Comparison of ENCODE assay signal across 9 cellular contexts in the genomic region with DNA sequence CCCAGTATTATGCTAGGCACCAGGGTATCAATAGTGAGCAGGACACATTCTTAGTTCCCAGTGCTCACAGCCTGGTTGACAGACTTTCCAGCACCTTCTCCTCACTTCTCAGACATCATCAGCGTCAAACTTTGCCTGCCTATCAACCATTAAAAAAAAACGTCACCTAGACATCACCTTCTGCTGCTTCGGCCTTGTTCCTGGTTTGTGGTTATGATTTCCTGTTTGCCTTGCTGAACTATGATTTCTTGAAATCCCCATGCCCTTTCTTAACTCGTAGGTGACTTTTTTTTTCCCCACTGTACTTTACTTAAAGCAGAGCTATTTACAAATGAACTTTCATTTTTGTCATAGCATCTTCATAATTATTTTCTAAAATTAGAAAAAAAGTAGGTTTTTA.
DNase-seq lines count a peak whose midpoint lies in the region; ATAC-seq and TF ChIP-seq lines count a peak whose summit lies in the region.
"Had no signal": no experiment of that assay in that cellular context is flagged by ENCODE, and none has a peak within 500 bp of the region (broad histone marks: within the 10 kb centered on the region; RNA-seq: fewer than 3 reads in every experiment).

No MANE protein-coding gene starts in this region.

- no peaks in the 10 kb centered on the region for H3K9me3 ChIP-seq in naive thymus-derived CD4-positive, alpha-beta T cell (ENCODE audit: control insufficient read depth in 2 of 3, low read length in 3 of 3)
- H3K9me3 ChIP-seq in Caco-2 = no peaks in the 10 kb centered on the region

- H3K4me1 ChIP-seq in naive thymus-derived CD4-positive, alpha-beta T cell (ENCODE audit: control insufficient read depth in 2 of 2, insufficient read depth in 2 of 2, low read length in 2 of 2) = peaks cover 21 to 22% of the 10 kb centered on the region in 2 donors
- H3K4me1 ChIP-seq in Caco-2 = peaks cover 49% of the 10 kb centered on the region

- intact Hi-C loops in activated B cell treated with CpG ODN at 0.5 μM for 24 hours (cut with micrococcal nuclease) (loop anchor here (1.0 to 5.0 kb wide), 8 partner anchors 12 to 735 kb away; partner anchors contain the start of genes GLS, STAT1 and STAT4), Caco-2 (cut with micrococcal nuclease; ENCODE audit: unreplicated experiment) (no loop called here)
- intact Hi-C loops in naive thymus-derived CD4-positive, alpha-beta T cell (cut with micrococcal nuclease) = loop anchor here (1.0 to 10.0 kb wide), 13 partner anchors 8 to 1210 kb away; partner anchors contain the start of genes GLS (in 1 of the 2), MFSD6 (in 1 of the 2), NEMP2 (in 1 of the 2) and STAT4 (in 1 of the 2)

- peak overlapping the region; percentile 84 for H3K27ac ChIP-seq in naive thymus-derived CD4-positive, alpha-beta T cell (ENCODE audit: low read depth, low read length)
- H3K27ac ChIP-seq: VCaP had no signal

- peak overlapping the region; percentile 11 for H3K4me3 ChIP-seq in naive thymus-derived CD4-positive, alpha-beta T cell (ENCODE audit: low read length)
- no peak overlapping the region for H3K4me3 ChIP-seq in Caco-2 (ENCODE audit: low read depth, low read length)

- H3K36me3 ChIP-seq in naive thymus-derived CD4-positive, alpha-beta T cell (ENCODE audit: control insufficient read depth in 2 of 3, insufficient read depth in 3 of 3, low read length in 3 of 3) = no peaks in the 10 kb centered on the region
- no peaks in the 10 kb centered on the region for H3K36me3 ChIP-seq in Caco-2 (ENCODE audit: control insufficient read depth, insufficient read depth, low read length)

- peaks cover 53% of the 10 kb centered on the region for H3K4me1 Mint-ChIP-seq in activated B cell treated with CpG ODN at 0.5 μM for 24 hours
- peaks cover 31 to 59% (median 51%) of the 10 kb centered on the region in 7 donors for H3K4me1 Mint-ChIP-seq in naive thymus-derived CD4-positive, alpha-beta T cell
- peaks cover 3% of the 10 kb centered on the region for H3K4me1 Mint-ChIP-seq in mesothelial cell of epicardium
- H3K4me1 Mint-ChIP-seq in Caco-2 (ENCODE audit: low read depth, unreplicated experiment) = peaks cover 28% of the 10 kb centered on the region

- POLR2A ChIA-PET in activated B cell treated with CpG ODN at 0.5 μM for 24 hours (lab: Charles Lee) = interaction anchor here (0.6 to 17.8 kb wide), 19 partner anchors 11 to 736 kb away, joined by 3 to 380 read pairs (median 4); partner anchors contain the start of genes NABP1 and STAT4
- POLR2A ChIA-PET in naive thymus-derived CD4-positive, alpha-beta T cell (lab: Charles Lee) = interaction anchor here (0.7 to 8.3 kb wide), 11 partner anchors 10 to 976 kb away, joined by 3 to 173 read pairs (median 4); partner anchors contain the start of gene NABP1
- POLR2A ChIA-PET in Caco-2 (lab: Charles Lee) = no interaction called here

- H3K27me3 Mint-ChIP-seq in activated B cell treated with CpG ODN at 0.5 μM for 24 hours (no peaks in the 10 kb centered on the region), mesothelial cell of epicardium (ENCODE audit: low read depth) (no peaks in the 10 kb centered on the region), Caco-2 (ENCODE audit: insufficient read depth, unreplicated experiment) (no peaks in the 10 kb centered on the region)
- H3K27me3 Mint-ChIP-seq in naive thymus-derived CD4-positive, alpha-beta T cell = no peaks in the 10 kb centered on the region

- peak overlapping the region; percentile 56 for H3K4me3 Mint-ChIP-seq in activated B cell treated with CpG ODN at 0.5 μM for 24 hours
- H3K4me3 Mint-ChIP-seq in naive thymus-derived CD4-positive, alpha-beta T cell = peak overlapping the region; percentile 0 to 71 (median 40)
- no peak overlapping the region for H3K4me3 Mint-ChIP-seq in mesothelial cell of epicardium
- no peak overlapping the region for H3K4me3 Mint-ChIP-seq in Caco-2 (ENCODE audit: unreplicated experiment)

- H3K27ac Mint-ChIP-seq in activated B cell treated with CpG ODN at 0.5 μM for 24 hours (peak overlapping the region; percentile 86), mesothelial cell of epicardium (no peak overlapping the region), Caco-2 (ENCODE audit: unreplicated experiment) (no peak overlapping the region)
- peak overlapping the region; percentile 80 to 98 (median 89) for H3K27ac Mint-ChIP-seq in naive thymus-derived CD4-positive, alpha-beta T cell

- TF ChIP-seq CTCF in activated B cell treated with CpG ODN at 0.5 μM for 24 hours (IDR thresholded peaks at IDR 0.05) (no peak), mesothelial cell of epicardium (IDR thresholded peaks at IDR 0.05; ENCODE audit: unreplicated experiment) (no peak), Caco-2 (IDR thresholded peaks at IDR 0.05; ENCODE audit: insufficient read depth in 1 of 2, low read depth in 1 of 2, low read length in 1 of 2, severe bottlenecking in 1 of 2, unreplicated experiment in 1 of 2) (no peak)

- DNase-seq in NK-92 treated with Interleukin-12 subunit alpha and Interleukin-12 subunit beta, amount 100 ng/mL, for 24 hours (lab: John Stamatoyannopoulos, UW) = peak; percentile 41
- no peak for DNase-seq in NK-92 (lab: John Stamatoyannopoulos, UW; ENCODE audit: unreplicated experiment)
- DNase-seq in activated B cell treated with CpG ODN at 0.5 μM for 24 hours = peak; percentile 19
- peak in 8 of 9 donors; percentile 47 to 89 (median 84) for DNase-seq in naive thymus-derived CD4-positive, alpha-beta T cell
- DNase-seq in NCI-H2171 (lab: John Stamatoyannopoulos, UW) = no peak
- DNase-seq in mesothelial cell of epicardium (ENCODE audit: low spot score in 2 of 2, unreplicated experiment in 2 of 2) = no peak
- DNase-seq in Caco-2 = no peak

- no TSS peak for BruUV-seq in Caco-2 (replicated peaks; lab: Mats Ljungman, UMichigan)

- H3K9me3 Mint-ChIP-seq in activated B cell treated with CpG ODN at 0.5 μM for 24 hours (no peaks in the 10 kb centered on the region), mesothelial cell of epicardium (no peaks in the 10 kb centered on the region), Caco-2 (ENCODE audit: unreplicated experiment) (peaks cover 10% of the 10 kb centered on the region)
- H3K9me3 Mint-ChIP-seq in naive thymus-derived CD4-positive, alpha-beta T cell = peaks cover 0 to 9% (median 0%) of the 10 kb centered on the region in 11 donors

- H3K27me3 ChIP-seq in naive thymus-derived CD4-positive, alpha-beta T cell (ENCODE audit: control insufficient read depth in 2 of 2, insufficient read depth in 2 of 2, low read length in 2 of 2) = no peaks in the 10 kb centered on the region
- H3K27me3 ChIP-seq in Caco-2 (replicated peaks; ENCODE audit: control insufficient read depth, insufficient read depth, low read length) = no peaks in the 10 kb centered on the region

- H3K36me3 Mint-ChIP-seq in activated B cell treated with CpG ODN at 0.5 μM for 24 hours (ENCODE audit: low read depth) (no peaks in the 10 kb centered on the region), mesothelial cell of epicardium (no peaks in the 10 kb centered on the region), Caco-2 (ENCODE audit: insufficient read depth, unreplicated experiment) (peaks cover 4% of the 10 kb centered on the region)
- peaks cover 0 to 22% (median 0%) of the 10 kb centered on the region in 5 donors for H3K36me3 Mint-ChIP-seq in naive thymus-derived CD4-positive, alpha-beta T cell

- CTCF ChIA-PET in activated B cell treated with CpG ODN at 0.5 μM for 24 hours (lab: Charles Lee) = interaction anchor here (1.0 to 2.8 kb wide), 4 partner anchors 20 to 59 kb away, joined by 4 to 17 read pairs (median 4); partner anchors contain the start of gene NABP1
- CTCF ChIA-PET in naive thymus-derived CD4-positive, alpha-beta T cell (lab: Charles Lee) = interaction anchor here (0.6 to 2.3 kb wide), 13 partner anchors 10 to 545 kb away, joined by 3 to 8 read pairs (median 3); partner anchors contain the start of gene NABP1
- CTCF ChIA-PET in Caco-2 (lab: Charles Lee) = no interaction called here

- ATAC-seq in HG03103 (IDR thresholded peaks at IDR 0.05; ENCODE audit: low read depth, unreplicated experiment) (peak; percentile 83), activated B cell treated with CpG ODN at 0.5 μM for 24 hours (ENCODE audit: low read depth) (peak; percentile 90)
- peak; percentile 92 for ATAC-seq in naive thymus-derived CD4-positive, alpha-beta T cell

Comparison
In these comparisons a context has a peak if more than half of its experiments do, and no peak if none do; other contexts are left out.
1. DNase-seq: peak in NK-92 treated with Interleukin-12 subunit alpha and Interleukin-12 subunit beta, amount 100 ng/mL, for 24 hours (single experiment), activated B cell treated with CpG ODN at 0.5 μM for 24 hours (single experiment) and naive thymus-derived CD4-positive, alpha-beta T cell (8 of 9); none in NK-92 (single experiment), NCI-H2171 (single experiment), mesothelial cell of epicardium (0 of 2) and Caco-2 (0 of 2).
2. H3K27ac Mint-ChIP-seq: peak in activated B cell treated with CpG ODN at 0.5 μM for 24 hours (single experiment) and naive thymus-derived CD4-positive, alpha-beta T cell (9 of 9); none in mesothelial cell of epicardium (single experiment) and Caco-2 (single experiment).
3. H3K4me3 Mint-ChIP-seq: peak in activated B cell treated with CpG ODN at 0.5 μM for 24 hours (single experiment) and naive thymus-derived CD4-positive, alpha-beta T cell (10 of 10); none in mesothelial cell of epicardium (single experiment) and Caco-2 (single experiment).
4. Peak in every context shown above with its lines, with median percentiles within 50 percentile points of each other: ATAC-seq.